Comparison of ENCODE assay signal across 1 cellular context in the genomic region with DNA sequence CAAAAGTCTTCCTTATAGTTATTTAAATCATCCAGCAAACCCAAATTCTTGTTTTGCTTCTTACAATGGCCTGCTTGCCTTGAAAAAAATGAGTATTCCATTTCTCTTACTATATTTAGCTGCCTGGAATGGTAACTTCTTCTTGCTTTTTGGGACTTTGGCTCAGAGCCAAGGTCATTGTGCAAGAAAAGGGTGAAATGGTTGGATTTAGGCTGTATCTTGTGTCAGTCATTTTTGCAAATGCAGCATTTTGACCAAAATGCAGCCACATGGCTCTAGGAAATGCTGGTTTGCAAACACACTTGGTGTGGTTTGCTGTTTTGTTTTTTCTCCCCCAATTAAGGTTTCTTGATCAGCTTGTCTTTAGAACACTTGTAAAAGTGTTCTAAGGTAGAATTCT.
TF ChIP-seq lines count a peak whose summit lies in the region.

No MANE protein-coding gene starts in this region.

TF ChIP-seq in IMR-90, 13 proteins besides CTCF, POLR2A, EP300 and RAD21:
- TF ChIP-seq, protein P1, sequence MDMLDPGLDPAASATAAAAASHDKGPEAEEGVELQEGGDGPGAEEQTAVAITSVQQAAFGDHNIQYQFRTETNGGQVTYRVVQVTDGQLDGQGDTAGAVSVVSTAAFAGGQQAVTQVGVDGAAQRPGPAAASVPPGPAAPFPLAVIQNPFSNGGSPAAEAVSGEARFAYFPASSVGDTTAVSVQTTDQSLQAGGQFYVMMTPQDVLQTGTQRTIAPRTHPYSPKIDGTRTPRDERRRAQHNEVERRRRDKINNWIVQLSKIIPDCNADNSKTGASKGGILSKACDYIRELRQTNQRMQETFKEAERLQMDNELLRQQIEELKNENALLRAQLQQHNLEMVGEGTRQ (IDR thresholded peaks at IDR 0.05; ENCODE audit: low read depth, low read length): no peak
- TF ChIP-seq CEBPB (IDR thresholded peaks at IDR 0.05; ENCODE audit: low read depth, low read length) (peak; percentile 33; the same call in 1 of the 2 replicates), MAFK (IDR thresholded peaks at IDR 0.05; ENCODE audit: low read depth, low read length) (peak; percentile 26; the same call in 1 of the 2 replicates)
